In genomic region chr18:13048061-13048605, GRCh38 we compare ENCODE assay signal across 18 cellular contexts.
"Had no signal": no experiment of that assay in that cellular context is flagged by ENCODE, and none has a peak within 500 bp of the region (broad histone marks: within the 10 kb centered on the region; RNA-seq: fewer than 3 reads in every experiment).

No MANE protein-coding gene starts in this region.

- H3K27me3 Mint-ChIP-seq: activated CD8-positive, alpha-beta T cell treated with anti-CD3 and anti-CD28 coated beads for 36 hours; activated naive CD8-positive, alpha-beta T cell treated with anti-CD3 and anti-CD28 coated beads for 36 hours; progenitor cell of endocrine pancreas; stimulated activated naive B cell treated with anti-CD40 and anti-IgM and Interleukin-4, amounts not matched to agents 10 μg/mL and 1 μg/mL and 100 μg/mL, for 72 hours had no signal

- H3K9me3 Mint-ChIP-seq: natural killer cell; stimulated activated naive B cell treated with anti-CD40 and anti-IgM and Interleukin-4, amounts not matched to agents 10 μg/mL and 1 μg/mL and 100 μg/mL, for 72 hours had no signal

- H3K27ac Mint-ChIP-seq: activated CD8-positive, alpha-beta T cell treated with anti-CD3 and anti-CD28 coated beads for 36 hours; activated naive CD8-positive, alpha-beta T cell treated with anti-CD3 and anti-CD28 coated beads for 36 hours; natural killer cell; progenitor cell of endocrine pancreas had no signal

- H3K4me3 Mint-ChIP-seq: activated CD8-positive, alpha-beta T cell treated with anti-CD3 and anti-CD28 coated beads for 36 hours; activated naive CD8-positive, alpha-beta T cell treated with anti-CD3 and anti-CD28 coated beads for 36 hours; activated T-cell treated with anti-CD3 and anti-CD28 coated beads, Interleukin-2, amount 50 U/mL, for 72 hours; natural killer cell; stimulated activated naive B cell treated with anti-CD40 and anti-IgM and Interleukin-4, amounts not matched to agents 10 μg/mL and 1 μg/mL and 100 μg/mL, for 72 hours had no signal

- DNase-seq: activated CD8-positive, alpha-beta memory T cell treated with anti-CD3 and anti-CD28 coated beads, Interleukin-2, amount 50 U/mL, for 4 hours; activated CD8-positive, alpha-beta T cell treated with anti-CD3 and anti-CD28 coated beads for 36 hours; activated gamma-delta T cell treated with Interleukin-2 at 50 U/mL for 16 hours; activated naive CD8-positive, alpha-beta T cell treated with anti-CD3 and anti-CD28 coated beads for 36 hours; activated T-cell treated with anti-CD3 and anti-CD28 coated beads, Interleukin-2, amount 50 U/mL, for 72 hours; anterior cingulate cortex; foreskin fibroblast; head of caudate nucleus; mammary epithelial cell; natural killer cell; occipital lobe; spleen; stimulated activated CD4-positive, alpha-beta T cell treated with anti-CD3 and anti-CD28 coated beads, Interleukin-1b, Interleukin-23, amount 100 ng/mL, for 48 hours; stimulated activated naive B cell treated with anti-CD40 and anti-IgM and Interleukin-4, amounts not matched to agents 10 μg/mL and 1 μg/mL and 100 μg/mL, for 72 hours had no signal

- ATAC-seq: activated CD4-positive, CD25-positive, alpha-beta regulatory T cell treated with anti-CD3 and anti-CD28 coated beads, Interleukin-2, amount 50 U/mL, for 24 hours; activated CD8-positive, alpha-beta T cell treated with anti-CD3 and anti-CD28 coated beads for 36 hours; activated T-cell treated with anti-CD3 and anti-CD28 coated beads, Interleukin-2, amount 50 U/mL, for 72 hours; esophagus mucosa; natural killer cell; sciatic nerve; stimulated activated naive B cell treated with anti-CD40 and anti-IgM and Interleukin-4, amounts not matched to agents 10 μg/mL and 1 μg/mL and 100 μg/mL, for 72 hours had no signal
